ENCODE assay signal across 8 cellular contexts in the genomic region with DNA sequence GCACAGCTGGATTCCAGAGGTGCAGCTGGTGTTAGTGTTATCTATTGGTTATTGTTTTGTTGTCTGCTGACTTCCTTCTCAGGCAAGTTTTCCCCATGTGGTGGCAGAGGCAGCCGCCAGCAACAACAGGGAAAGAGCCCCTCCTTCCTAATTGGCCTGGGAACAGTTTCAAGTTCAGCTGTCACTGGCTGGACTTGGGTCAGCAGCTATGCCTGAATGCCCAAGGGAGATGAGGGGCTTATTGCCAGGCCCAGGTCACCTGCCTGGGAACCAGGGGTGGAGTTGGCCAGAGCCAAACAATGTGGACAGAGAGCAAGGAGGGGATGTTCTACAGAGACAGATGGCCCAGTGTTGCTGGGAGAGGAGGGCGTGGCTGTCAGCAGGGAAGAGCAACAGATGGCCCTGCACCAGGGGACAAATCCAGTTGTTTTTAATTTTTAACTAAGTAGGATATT. TPM values are rescaled to one million over a fixed set of nuclear protein-coding genes. Genes with fewer than 3 reads are reported as not detected.
DNase-seq lines count a peak whose midpoint lies in the region; ATAC-seq and TF ChIP-seq lines count a peak whose summit lies in the region.

No MANE protein-coding gene starts in this region.

- H3K4me3 ChIP-seq in mucosa of descending colon = no peak overlapping the region

- no peaks in the 10 kb centered on the region for H3K36me3 ChIP-seq in mucosa of descending colon (ENCODE audit: low read depth)

- no peaks in the 10 kb centered on the region for H3K9me3 ChIP-seq in mucosa of descending colon

- peaks cover 6% of the 10 kb centered on the region for H3K4me1 ChIP-seq in mucosa of descending colon (ENCODE audit: low read depth)

- intact Hi-C loops in mucosa of descending colon (cut with DNase I, micrococcal nuclease) = no loop called here

- DNase-seq in COLO668 (lab: John Stamatoyannopoulos, UW; ENCODE audit: unreplicated experiment) = peak; percentile 80
- DNase-seq in NCI-H446 (lab: John Stamatoyannopoulos, UW) = peak; percentile 68 to 95
- peak; percentile 39 for DNase-seq in dermis blood vessel endothelial cell
- DNase-seq in mucosa of descending colon = peak; percentile 69 to 79 (median 70)

- ATAC-seq in mucosa of descending colon = peak; percentile 92
- no peak for ATAC-seq in HG02870 (IDR thresholded peaks at IDR 0.05; ENCODE audit: unreplicated experiment)
- no peak for ATAC-seq in GM19324 (IDR thresholded peaks at IDR 0.05; ENCODE audit: low FRiP score, unreplicated experiment)
- no peak for ATAC-seq in GM18909 (IDR thresholded peaks at IDR 0.05; ENCODE audit: poor library complexity, unreplicated experiment)
- no peak for ATAC-seq in GM21619 (IDR thresholded peaks at IDR 0.05; ENCODE audit: unreplicated experiment)

- no peak for TF ChIP-seq CTCF in mucosa of descending colon (IDR thresholded peaks at IDR 0.05)

RNA-seq across cellular contexts. Expression of a gene that starts 38.3 kb away (rescaled TPM):
- total RNA-seq in dermis blood vessel endothelial cell = 11.2 and 15.1 TPM in 2 replicates
- 100 to 1,000 TPM in 1 of 3 donors, 10 to 100 TPM in 2; 89.9 to 133 (median 91.3) TPM for total RNA-seq in mucosa of descending colon
